Comparison of ENCODE assay signal across 10 cellular contexts in the genomic region with DNA sequence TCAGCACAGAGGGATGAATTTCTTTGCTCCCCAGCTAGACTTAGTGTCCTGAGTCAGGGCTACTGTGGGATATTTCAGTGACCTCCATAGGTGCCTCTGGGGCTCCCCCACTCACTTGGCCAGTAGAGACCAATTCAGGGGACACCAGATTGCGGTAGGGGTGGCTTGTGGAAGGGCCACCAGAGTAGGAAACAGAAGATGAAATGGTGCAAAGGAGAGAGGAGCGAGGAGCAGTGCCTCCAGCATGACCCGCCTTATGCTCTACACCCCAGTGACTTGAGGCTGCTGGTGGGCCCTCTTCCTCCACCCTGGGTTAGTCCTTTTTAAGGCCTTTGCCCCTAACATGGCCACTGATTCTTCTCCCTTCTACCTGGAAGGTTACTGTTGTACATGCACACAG. TPM values are rescaled to one million over a fixed set of nuclear protein-coding genes. Genes with fewer than 3 reads are reported as not detected.
DNase-seq lines count a peak whose midpoint lies in the region; ATAC-seq, FAIRE-seq and TF ChIP-seq lines count a peak whose summit lies in the region.
"Had no signal": no experiment of that assay in that cellular context is flagged by ENCODE, and none has a peak within 500 bp of the region (broad histone marks: within the 10 kb centered on the region; RNA-seq: fewer than 3 reads in every experiment).

No MANE protein-coding gene starts in this region.

- peaks cover 63% of the 10 kb centered on the region for H3K4me1 Mint-ChIP-seq in activated CD4-positive, alpha-beta T cell treated with anti-CD3 and anti-CD28 coated beads, Interleukin-2, amount 10 ng/mL, durations not matched to agents 24 days and 14 days
- peaks cover 59% of the 10 kb centered on the region for H3K4me1 Mint-ChIP-seq in activated CD8-positive, alpha-beta T cell treated with anti-CD3 and anti-CD28 coated beads for 36 hours (ENCODE audit: low read depth)

- peak overlapping the region; percentile 94 for H3K4me3 Mint-ChIP-seq in activated CD4-positive, alpha-beta T cell treated with anti-CD3 and anti-CD28 coated beads, Interleukin-2, amount 10 ng/mL, durations not matched to agents 24 days and 14 days
- H3K4me3 Mint-ChIP-seq in activated CD8-positive, alpha-beta T cell treated with anti-CD3 and anti-CD28 coated beads for 36 hours, result peak overlapping the region; percentile 85

- CTCF ChIA-PET in activated CD8-positive, alpha-beta T cell treated with anti-CD3 and anti-CD28 coated beads for 36 hours (lab: Charles Lee), result interaction anchor here (1.1 to 3.7 kb wide), 12 partner anchors 9 to 221 kb away, joined by 3 to 42 read pairs (median 14); partner anchors contain the start of gene ISG20

- H3K4me3 ChIP-seq in iPS-18a (ENCODE audit: low read length) (peak overlapping the region; percentile 90), thoracic aorta (no peak overlapping the region)
- H3K4me3 ChIP-seq: right lobe of liver, tibial artery had no signal

- H3K36me3 ChIP-seq in iPS-18a (ENCODE audit: control insufficient read depth, low read depth, low read length) (peaks cover 34% of the 10 kb centered on the region), thoracic aorta (peaks cover under 1% of the 10 kb centered on the region)

- H3K9me3 ChIP-seq in iPS-18a (ENCODE audit: control insufficient read depth, low read depth, low read length) (no peaks in the 10 kb centered on the region), thoracic aorta (no peaks in the 10 kb centered on the region)
- H3K9me3 ChIP-seq: right lobe of liver, tibial artery had no signal

- H3K27ac ChIP-seq in iPS-18a (ENCODE audit: low read length) (no peak overlapping the region), thoracic aorta (peak overlapping the region; percentile 41 to 86)

- no peak for FAIRE-seq in urothelium cell line (lab: Jason Lieb, UNC)

- peaks cover 60% of the 10 kb centered on the region for H3K36me3 Mint-ChIP-seq in activated CD4-positive, alpha-beta T cell treated with anti-CD3 and anti-CD28 coated beads, Interleukin-2, amount 10 ng/mL, durations not matched to agents 24 days and 14 days (ENCODE audit: low read depth)
- H3K36me3 Mint-ChIP-seq in activated CD8-positive, alpha-beta T cell treated with anti-CD3 and anti-CD28 coated beads for 36 hours (ENCODE audit: low read depth), result peaks cover 61% of the 10 kb centered on the region

- intact Hi-C loops in activated CD4-positive, alpha-beta T cell treated with anti-CD3 and anti-CD28 coated beads, Interleukin-2, amount 10 ng/mL, durations not matched to agents 24 days and 14 days (cut with micrococcal nuclease), result loop anchor here (1.0 to 5.0 kb wide), 5 partner anchors 15 to 954 kb away; partner anchors contain the start of genes HAPLN3, MRPL46, MRPS11 and TICRR
- intact Hi-C loops in activated CD8-positive, alpha-beta T cell treated with anti-CD3 and anti-CD28 coated beads for 36 hours (cut with micrococcal nuclease), result loop anchor here (5.0 kb wide), 3 partner anchors 39 to 156 kb away; partner anchors contain the start of genes DET1, MRPL46 and MRPS11

- H3K27me3 ChIP-seq in iPS-18a (ENCODE audit: control insufficient read depth, insufficient read depth, low read length), result no peaks in the 10 kb centered on the region
- H3K27me3 ChIP-seq in thoracic aorta (replicated peaks; ENCODE audit: insufficient read depth), result no peaks in the 10 kb centered on the region
- H3K27me3 ChIP-seq: right lobe of liver, tibial artery had no signal

- H3K27ac Mint-ChIP-seq in activated CD4-positive, alpha-beta T cell treated with anti-CD3 and anti-CD28 coated beads, Interleukin-2, amount 10 ng/mL, durations not matched to agents 24 days and 14 days, result peak overlapping the region; percentile 91
- H3K27ac Mint-ChIP-seq in activated CD8-positive, alpha-beta T cell treated with anti-CD3 and anti-CD28 coated beads for 36 hours, result peak overlapping the region; percentile 89

- no peak for TF ChIP-seq CTCF in activated CD8-positive, alpha-beta T cell treated with anti-CD3 and anti-CD28 coated beads for 36 hours (IDR thresholded peaks at IDR 0.05)
- no peak for TF ChIP-seq CTCF in thoracic aorta (IDR thresholded peaks at IDR 0.05)

- no peaks in the 10 kb centered on the region for H3K27me3 Mint-ChIP-seq in activated CD4-positive, alpha-beta T cell treated with anti-CD3 and anti-CD28 coated beads, Interleukin-2, amount 10 ng/mL, durations not matched to agents 24 days and 14 days
- peaks cover 3% of the 10 kb centered on the region for H3K27me3 Mint-ChIP-seq in activated CD8-positive, alpha-beta T cell treated with anti-CD3 and anti-CD28 coated beads for 36 hours

- POLR2A ChIA-PET in activated CD8-positive, alpha-beta T cell treated with anti-CD3 and anti-CD28 coated beads for 36 hours (lab: Charles Lee), result interaction anchor here (1.0 to 1.9 kb wide), 5 partner anchors 8 to 41 kb away, joined by 3 to 11 read pairs (median 4); no protein-coding TSS in a partner anchor

- no peak overlapping the region for H3K9ac ChIP-seq in iPS-18a (ENCODE audit: low read length)

- H3K9me3 Mint-ChIP-seq in activated CD4-positive, alpha-beta T cell treated with anti-CD3 and anti-CD28 coated beads, Interleukin-2, amount 10 ng/mL, durations not matched to agents 24 days and 14 days, result no peaks in the 10 kb centered on the region
- no peaks in the 10 kb centered on the region for H3K9me3 Mint-ChIP-seq in activated CD8-positive, alpha-beta T cell treated with anti-CD3 and anti-CD28 coated beads for 36 hours

- peaks cover 26% of the 10 kb centered on the region for H3K4me1 ChIP-seq in iPS-18a (ENCODE audit: control insufficient read depth, low read depth, low read length)
- peaks cover 23 to 44% of the 10 kb centered on the region in 2 donors for H3K4me1 ChIP-seq in thoracic aorta (ENCODE audit: control insufficient read depth in 1 of 2, low read depth in 2 of 2)

- no peak for ATAC-seq in activated CD8-positive, alpha-beta T cell treated with anti-CD3 and anti-CD28 coated beads for 36 hours
- no peak for ATAC-seq in thoracic aorta (ENCODE audit: insufficient number of reproducible peaks, low FRiP score, low read depth)
- ATAC-seq in HG02571 (IDR thresholded peaks at IDR 0.05; ENCODE audit: unreplicated experiment), result no peak

- peak; percentile 61 for DNase-seq in activated CD4-positive, alpha-beta T cell treated with anti-CD3 and anti-CD28 coated beads, Interleukin-2, amount 10 ng/mL, durations not matched to agents 24 days and 14 days
- no peak for DNase-seq in activated CD4-positive, alpha-beta T cell treated with anti-CD3 and anti-CD28 coated beads, Interleukin-2, amount 50 U/mL, for 48 hours
- no peak for DNase-seq in activated CD8-positive, alpha-beta T cell treated with anti-CD3 and anti-CD28 coated beads for 36 hours
- DNase-seq in thoracic aorta (ENCODE audit: low spot score), result no peak
- no peak for DNase-seq in SK-N-DZ (ENCODE audit: low spot score)
- DNase-seq in urothelium cell line (ENCODE audit: low spot score), result no peak
- DNase-seq: tibial artery had no signal

RNA-seq across cellular contexts. Expression of gene AEN, which starts 2.5 kb away (rescaled TPM):
- total RNA-seq in activated CD4-positive, alpha-beta T cell treated with anti-CD3 and anti-CD28 coated beads, Interleukin-2, amount 10 ng/mL, durations not matched to agents 24 days and 14 days, result 72.4 and 75.7 TPM in 2 replicates
- total RNA-seq in activated CD8-positive, alpha-beta T cell treated with anti-CD3 and anti-CD28 coated beads for 36 hours, result 10 to 100 TPM; 55.2 to 58.4 TPM
- 10 to 100 TPM; 36.0 to 36.3 TPM for total RNA-seq in thoracic aorta
- 54.6 and 62.0 TPM in 2 replicates for polyA plus RNA-seq in SK-N-DZ (2014; cell fraction: cytosol; rRNA removed)
- 58.0 and 62.1 TPM in 2 replicates for polyA plus RNA-seq in SK-N-DZ (2014; cell fraction: nucleus; rRNA removed)

RNA-seq across cellular contexts. Expression of gene ISG20, which starts 15.2 kb away (rescaled TPM):
- total RNA-seq in activated CD4-positive, alpha-beta T cell treated with anti-CD3 and anti-CD28 coated beads, Interleukin-2, amount 10 ng/mL, durations not matched to agents 24 days and 14 days, result 33.9 and 35.5 TPM in 2 replicates
- 10 to 100 TPM; 75.1 to 82.8 TPM for total RNA-seq in activated CD8-positive, alpha-beta T cell treated with anti-CD3 and anti-CD28 coated beads for 36 hours
- total RNA-seq in thoracic aorta, result 10 to 100 TPM; 16.2 to 32.1 TPM
- 2.3 and 3.0 TPM in 2 replicates for polyA plus RNA-seq in SK-N-DZ (2014; cell fraction: cytosol; rRNA removed)
- 1.5 and 5.3 TPM in 2 replicates for polyA plus RNA-seq in SK-N-DZ (2014; cell fraction: nucleus; rRNA removed)
